Comparison of ENCODE assay signal across 1 cellular context in genomic region chr9:127935765-127936221, GRCh38.
TF ChIP-seq lines count a peak whose summit lies in the region.

No MANE protein-coding gene starts in this region.

TF ChIP-seq in HEK293T, 16 proteins besides CTCF, POLR2A, EP300 and RAD21 (continued from another document):
- TF ChIP-seq NFRKB (IDR thresholded peaks at IDR 0.05) (no peak), CTBP1 (IDR thresholded peaks at IDR 0.05; ENCODE audit: borderline replicate concordance) (no peak)
